In the genomic region with DNA sequence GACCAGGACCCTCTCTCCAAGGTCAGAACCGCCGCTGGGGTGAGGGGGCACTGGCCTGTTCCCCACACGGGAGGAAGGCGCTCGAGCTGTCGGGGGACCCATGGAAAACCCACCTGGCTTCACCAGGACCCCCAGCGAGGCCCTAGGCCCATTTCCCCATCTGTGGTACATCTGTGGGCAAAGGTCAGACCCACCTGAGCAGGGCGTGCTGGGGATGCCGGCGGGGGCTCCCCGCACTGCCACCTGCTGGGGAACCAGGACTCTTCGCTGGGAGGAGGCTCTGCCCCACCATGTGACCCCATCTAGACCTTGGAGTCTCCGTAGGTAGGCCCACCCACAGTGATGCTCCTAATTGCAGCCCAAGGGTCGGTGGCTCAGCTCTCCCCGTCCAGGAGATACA, we compare ENCODE assay signal across 16 cellular contexts. TPM values are rescaled to one million over a fixed set of nuclear protein-coding genes. Genes with fewer than 3 reads are reported as not detected.
DNase-seq lines count a peak whose midpoint lies in the region; ATAC-seq and TF ChIP-seq lines count a peak whose summit lies in the region.
"Had no signal": no experiment of that assay in that cellular context is flagged by ENCODE, and none has a peak within 500 bp of the region (broad histone marks: within the 10 kb centered on the region; RNA-seq: fewer than 3 reads in every experiment).

No MANE protein-coding gene starts in this region.

- H3K9me3 ChIP-seq in mesenchymal stem cell (ENCODE audit: control insufficient read depth, low read length), result no peaks in the 10 kb centered on the region
- H3K9me3 ChIP-seq: esophagus muscularis mucosa, HAP-1 had no signal

- WGBS in mesenchymal stem cell, result 92% methylated on average over 15 of the region's 15 CpGs

- no peak overlapping the region for H2BK12ac ChIP-seq in mesenchymal stem cell (ENCODE audit: low read length in 2 of 2)

- in situ Hi-C loops in GM13977 (cut with MboI; ENCODE audit: low pct_unique_long_range_greater_than_20kb, low sequenced_read_pairs, unreplicated experiment), result no loop called here

- H2AK5ac ChIP-seq in mesenchymal stem cell (ENCODE audit: low read length, severe bottlenecking), result no peak overlapping the region

- no peak overlapping the region for H4K91ac ChIP-seq in mesenchymal stem cell (ENCODE audit: low read length)

- H3K18ac ChIP-seq in mesenchymal stem cell (ENCODE audit: low read depth in 1 of 2, low read length in 2 of 2), result no peak overlapping the region

- no peak overlapping the region for H2BK120ac ChIP-seq in mesenchymal stem cell (ENCODE audit: low read depth, low read length)

- peaks cover 6% of the 10 kb centered on the region for H3K4me1 ChIP-seq in mesenchymal stem cell (ENCODE audit: control insufficient read depth, insufficient read depth, low read depth, low read length)
- H3K4me1 ChIP-seq: BLaER1 treated with 17β-estradiol and CSF1 and Interleukin-3, amounts not matched to agents 10 nM and 100 nM had no signal

- peaks cover 0 to 4% of the 10 kb centered on the region in 2 experiments for H3K27me3 ChIP-seq in mesenchymal stem cell (ENCODE audit: control insufficient read depth in 1 of 2, insufficient read depth in 1 of 2, low read length in 2 of 2)

- DNase-seq in AG04449 (ENCODE audit: low read depth, low spot score), result no peak
- DNase-seq in GM13977 (ENCODE audit: low spot score), result peak; percentile 56
- peak; percentile 53 for DNase-seq in WTC11 (ENCODE audit: low spot score)
- no peak for DNase-seq in glutamatergic neuron
- DNase-seq in mesenchymal stem cell, result no peak
- DNase-seq: activated T-cell treated with anti-CD3 and anti-CD28 coated beads, Interleukin-2, amount 50 U/mL, for 1 hour; KG1; naive thymus-derived CD4-positive, alpha-beta T cell; NCI-H226; trophoblast cell had no signal

- H3K27ac ChIP-seq in mesenchymal stem cell (ENCODE audit: low read length, poor library complexity, severe bottlenecking), result no peak overlapping the region
- H3K27ac ChIP-seq: BLaER1 treated with 17β-estradiol and CSF1 and Interleukin-3, amounts not matched to agents 10 nM and 100 nM; esophagus muscularis mucosa had no signal

- ATAC-seq in WTC11 (peak; percentile 67), HG03469 (IDR thresholded peaks at IDR 0.05; ENCODE audit: unreplicated experiment) (no peak), HG02759 (IDR thresholded peaks at IDR 0.05; ENCODE audit: unreplicated experiment) (no peak)
- ATAC-seq in stimulated activated memory B cell treated with anti-CD40 and anti-IgM and Interleukin-4, amounts not matched to agents 10 μg/mL and 1 μg/mL and 100 μg/mL, for 72 hours, result no peak
- ATAC-seq: naive thymus-derived CD4-positive, alpha-beta T cell had no signal

- POLR2A ChIA-PET in AG04449 (lab: Yijun Ruan, JAX), result no interaction called here
- POLR2A ChIA-PET in WTC11 (lab: Charles Lee), result no interaction called here

- no peak overlapping the region for H2BK15ac ChIP-seq in mesenchymal stem cell (ENCODE audit: low read depth, poor library complexity, severe bottlenecking)

- H3K27ac Mint-ChIP-seq in WTC11, result no peak overlapping the region
- H3K27ac Mint-ChIP-seq in glutamatergic neuron (ENCODE audit: unreplicated experiment), result no peak overlapping the region
- H3K27ac Mint-ChIP-seq in stimulated activated memory B cell treated with anti-CD40 and anti-IgM and Interleukin-4, amounts not matched to agents 10 μg/mL and 1 μg/mL and 100 μg/mL, for 72 hours, result no peak overlapping the region

- peaks cover 1% of the 10 kb centered on the region for H3K79me1 ChIP-seq in mesenchymal stem cell (replicated peaks; ENCODE audit: low read length, poor library complexity, severe bottlenecking)

- no peak overlapping the region for H3K4me2 ChIP-seq in mesenchymal stem cell (ENCODE audit: low read length, poor library complexity, severe bottlenecking)
- H3K4me2 ChIP-seq: BLaER1 treated with 17β-estradiol and CSF1 and Interleukin-3, amounts not matched to agents 10 nM and 100 nM had no signal

- no peak overlapping the region for H3K23ac ChIP-seq in mesenchymal stem cell (ENCODE audit: low read length in 2 of 2)

- H3K4me1 Mint-ChIP-seq in WTC11, result peaks cover 9% of the 10 kb centered on the region
- no peaks in the 10 kb centered on the region for H3K4me1 Mint-ChIP-seq in glutamatergic neuron (ENCODE audit: low read depth, unreplicated experiment)
- H3K4me1 Mint-ChIP-seq in stimulated activated memory B cell treated with anti-CD40 and anti-IgM and Interleukin-4, amounts not matched to agents 10 μg/mL and 1 μg/mL and 100 μg/mL, for 72 hours, result peaks cover 6% of the 10 kb centered on the region

- H3K36me3 ChIP-seq in mesenchymal stem cell (ENCODE audit: control insufficient read depth in 1 of 2, insufficient read depth in 2 of 2, low read depth in 1 of 2, low read length in 2 of 2), result peaks cover 16 to 38% of the 10 kb centered on the region in 2 experiments

- H3K4me3 Mint-ChIP-seq in WTC11, result no peak overlapping the region
- no peak overlapping the region for H3K4me3 Mint-ChIP-seq in glutamatergic neuron (ENCODE audit: unreplicated experiment)
- no peak overlapping the region for H3K4me3 Mint-ChIP-seq in stimulated activated memory B cell treated with anti-CD40 and anti-IgM and Interleukin-4, amounts not matched to agents 10 μg/mL and 1 μg/mL and 100 μg/mL, for 72 hours
- H3K4me3 Mint-ChIP-seq: naive thymus-derived CD4-positive, alpha-beta T cell had no signal

- H3K36me3 Mint-ChIP-seq in WTC11 (peaks cover 17% of the 10 kb centered on the region), glutamatergic neuron (ENCODE audit: unreplicated experiment) (no peaks in the 10 kb centered on the region)
- peaks cover 39% of the 10 kb centered on the region for H3K36me3 Mint-ChIP-seq in stimulated activated memory B cell treated with anti-CD40 and anti-IgM and Interleukin-4, amounts not matched to agents 10 μg/mL and 1 μg/mL and 100 μg/mL, for 72 hours

- no peak overlapping the region for H3K9ac ChIP-seq in mesenchymal stem cell (ENCODE audit: low read length)
- H3K9ac ChIP-seq: BLaER1 treated with 17β-estradiol and CSF1 and Interleukin-3, amounts not matched to agents 10 nM and 100 nM had no signal

- no peak overlapping the region for H2BK5ac ChIP-seq in mesenchymal stem cell (ENCODE audit: low read depth, low read length, poor library complexity, severe bottlenecking)

- CTCF ChIA-PET in AG04449 (lab: Yijun Ruan, JAX) (interaction anchor here (2.1 to 2.4 kb wide), 2 partner anchors 10 to 52 kb away, joined by 6 to 8 read pairs; no protein-coding TSS in a partner anchor), WTC11 (lab: Charles Lee) (interaction anchor here (1.0 to 4.8 kb wide), 3 partner anchors 15 to 52 kb away, joined by 3 to 30 read pairs (median 11); no protein-coding TSS in a partner anchor)

- H3K4me3 ChIP-seq in AG04449 (ENCODE audit: low read depth, low read length) (no peak overlapping the region), mesenchymal stem cell (ENCODE audit: insufficient read depth in 1 of 2, low read depth in 1 of 2, low read length in 2 of 2) (no peak overlapping the region)
- H3K4me3 ChIP-seq: BLaER1 treated with 17β-estradiol and CSF1 and Interleukin-3, amounts not matched to agents 10 nM and 100 nM; esophagus muscularis mucosa; HAP-1 had no signal

- H3K14ac ChIP-seq in mesenchymal stem cell (ENCODE audit: low read length in 2 of 2), result no peak overlapping the region

- TF ChIP-seq CTCF in AG04449 (IDR thresholded peaks at IDR 0.05; ENCODE audit: insufficient read depth, low read length, missing control alignments), result peak; percentile 22
- peak; percentile 43 for TF ChIP-seq CTCF in GM13977 (IDR thresholded peaks at IDR 0.05; ENCODE audit: extremely low read depth, insufficient read depth, missing control alignments)
- no peak for TF ChIP-seq CTCF in WTC11 (IDR thresholded peaks at IDR 0.05)
- TF ChIP-seq CTCF in glutamatergic neuron (IDR thresholded peaks at IDR 0.05; ENCODE audit: partially characterized antibody, unreplicated experiment), result peak; percentile 22

- no peak overlapping the region for H2AFZ ChIP-seq in mesenchymal stem cell (ENCODE audit: low read depth, low read length)

- H3K27me3 Mint-ChIP-seq in WTC11 (ENCODE audit: low read depth), result no peaks in the 10 kb centered on the region
- H3K27me3 Mint-ChIP-seq in glutamatergic neuron (ENCODE audit: unreplicated experiment), result peaks cover 2% of the 10 kb centered on the region
- H3K27me3 Mint-ChIP-seq in stimulated activated memory B cell treated with anti-CD40 and anti-IgM and Interleukin-4, amounts not matched to agents 10 μg/mL and 1 μg/mL and 100 μg/mL, for 72 hours, result peaks cover 20% of the 10 kb centered on the region
- H3K27me3 Mint-ChIP-seq: naive thymus-derived CD4-positive, alpha-beta T cell had no signal

- no peaks in the 10 kb centered on the region for H3K9me3 Mint-ChIP-seq in WTC11
- H3K9me3 Mint-ChIP-seq in glutamatergic neuron (ENCODE audit: unreplicated experiment), result no peaks in the 10 kb centered on the region
- H3K9me3 Mint-ChIP-seq in stimulated activated memory B cell treated with anti-CD40 and anti-IgM and Interleukin-4, amounts not matched to agents 10 μg/mL and 1 μg/mL and 100 μg/mL, for 72 hours, result peaks cover 4% of the 10 kb centered on the region
- H3K9me3 Mint-ChIP-seq: naive thymus-derived CD4-positive, alpha-beta T cell had no signal

- no peak overlapping the region for H4K8ac ChIP-seq in mesenchymal stem cell (ENCODE audit: low read length)

- no peak overlapping the region for H3K4ac ChIP-seq in mesenchymal stem cell (ENCODE audit: low read depth in 1 of 2, low read length in 2 of 2)

TF ChIP-seq in WTC11, 78 proteins besides CTCF, POLR2A, EP300 and RAD21 (continues in another document):
- TF ChIP-seq ZNF671 (CRISPR knock-in tag; IDR thresholded peaks at IDR 0.05) (no peak), USF2 (CRISPR knock-in tag; IDR thresholded peaks at IDR 0.05) (peak; percentile 79)
- TF ChIP-seq, protein P1, sequence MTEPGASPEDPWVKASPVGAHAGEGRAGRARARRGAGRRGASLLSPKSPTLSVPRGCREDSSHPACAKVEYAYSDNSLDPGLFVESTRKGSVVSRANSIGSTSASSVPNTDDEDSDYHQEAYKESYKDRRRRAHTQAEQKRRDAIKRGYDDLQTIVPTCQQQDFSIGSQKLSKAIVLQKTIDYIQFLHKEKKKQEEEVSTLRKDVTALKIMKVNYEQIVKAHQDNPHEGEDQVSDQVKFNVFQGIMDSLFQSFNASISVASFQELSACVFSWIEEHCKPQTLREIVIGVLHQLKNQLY (CRISPR knock-in tag; IDR thresholded peaks at IDR 0.05), result no peak

RNA-seq across cellular contexts. Expression of gene WDR88, which starts 0.5 kb away (rescaled TPM):
- total RNA-seq in WTC11 (2021) (0.28 TPM in 1 of 3 replicates, not detected in the others), glutamatergic neuron (ENCODE audit: unreplicated experiment) (not detected)
- not detected for polyA plus RNA-seq in mesenchymal stem cell (2013, experiment 1 of 2)
- not detected for polyA plus RNA-seq in mesenchymal stem cell (2013, experiment 2 of 2)
- total RNA-seq: esophagus muscularis mucosa had no signal

RNA-seq across cellular contexts. Expression of gene GPATCH1, which starts 51.4 kb away (rescaled TPM):
- total RNA-seq in WTC11 (2021) (8.6 to 10.7 TPM (median 9.3 TPM) in 3 replicates), glutamatergic neuron (ENCODE audit: unreplicated experiment) (8.8 TPM)
- polyA plus RNA-seq in mesenchymal stem cell (2013, experiment 1 of 2), result 3.7 TPM
- polyA plus RNA-seq in mesenchymal stem cell (2013, experiment 2 of 2), result 3.7 TPM

Comparison
In these comparisons a context has a peak if more than half of its experiments do, and no peak if none do; other contexts are left out.
1. DNase-seq: peak in GM13977 (single experiment) and WTC11 (single experiment); none in AG04449 (single experiment), glutamatergic neuron (single experiment) and mesenchymal stem cell (single experiment).